Comparison of ENCODE assay signal across 11 cellular contexts in the genomic region with DNA sequence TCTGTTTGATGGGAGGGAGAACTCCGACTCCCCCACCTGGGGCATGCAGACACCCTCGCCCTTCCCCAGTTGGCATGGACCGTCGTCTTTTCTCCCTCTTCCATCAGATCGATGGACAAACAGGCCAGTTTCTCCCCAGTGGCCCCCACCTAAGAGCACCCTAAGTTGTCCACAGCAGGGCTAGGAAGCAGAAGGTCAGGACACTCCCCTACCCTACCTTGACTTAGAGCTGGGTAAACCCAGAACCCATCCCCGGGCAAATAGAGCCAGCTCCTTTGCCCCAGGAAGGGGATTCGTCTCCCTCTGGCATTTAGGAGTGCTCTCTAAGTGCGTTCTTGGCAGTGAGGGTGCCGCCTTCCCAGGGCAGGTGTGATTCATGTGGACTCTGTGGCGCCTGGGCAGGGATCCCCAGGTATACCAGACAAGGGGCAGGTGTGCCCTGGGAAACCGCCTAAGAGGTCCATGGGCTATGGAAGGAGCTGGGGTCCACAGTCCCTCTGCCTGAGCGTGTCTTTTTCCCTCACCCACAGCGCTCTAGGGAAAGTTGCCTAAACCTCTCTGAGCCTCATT. TPM values are rescaled to one million over a fixed set of nuclear protein-coding genes. Genes with fewer than 3 reads are reported as not detected.
DNase-seq lines count a peak whose midpoint lies in the region; ATAC-seq and TF ChIP-seq lines count a peak whose summit lies in the region.
"Had no signal": no experiment of that assay in that cellular context is flagged by ENCODE, and none has a peak within 500 bp of the region (broad histone marks: within the 10 kb centered on the region; RNA-seq: fewer than 3 reads in every experiment).

No MANE protein-coding gene starts in this region.

- peak overlapping the region; percentile 66 for H3K27ac Mint-ChIP-seq in CD8-positive, alpha-beta T cell
- no peak overlapping the region for H3K27ac Mint-ChIP-seq in GM23338
- peak overlapping the region; percentile 79 for H3K27ac Mint-ChIP-seq in activated T-helper 1 cell treated with anti-CD3 and anti-CD28 coated beads, Interleukin-12 subunit alpha, Interleukin-12 subunit beta, Interleukin-2, Interleukin-4 antibody, amounts not matched to agents 30 ng/mL and 10 ng/mL and 1 ng/mL, durations not matched to agents 14 hours and 24 hours and 36 hours
- H3K27ac Mint-ChIP-seq in naive thymus-derived CD4-positive, alpha-beta T cell, result peak overlapping the region in 5 of 9 donors; percentile 30 to 79 (median 45)

- no peaks in the 10 kb centered on the region for H3K9me2 ChIP-seq in GM23338 (ENCODE audit: insufficient read depth)

- H3K79me2 ChIP-seq in GM23338 (replicated peaks; ENCODE audit: insufficient read depth), result no peaks in the 10 kb centered on the region

- no peaks in the 10 kb centered on the region for H3K27me3 Mint-ChIP-seq in CD8-positive, alpha-beta T cell (ENCODE audit: low read depth)
- H3K27me3 Mint-ChIP-seq in GM23338 (ENCODE audit: insufficient read depth, low read depth, poor library complexity), result peaks cover 77% of the 10 kb centered on the region
- no peaks in the 10 kb centered on the region for H3K27me3 Mint-ChIP-seq in activated T-helper 1 cell treated with anti-CD3 and anti-CD28 coated beads, Interleukin-12 subunit alpha, Interleukin-12 subunit beta, Interleukin-2, Interleukin-4 antibody, amounts not matched to agents 30 ng/mL and 10 ng/mL and 1 ng/mL, durations not matched to agents 14 hours and 24 hours and 36 hours (ENCODE audit: insufficient read depth)
- no peaks in the 10 kb centered on the region for H3K27me3 Mint-ChIP-seq in naive thymus-derived CD4-positive, alpha-beta T cell

- POLR2A ChIA-PET in CD8-positive, alpha-beta T cell (lab: Charles Lee), result interaction anchor here (0.7 to 1.4 kb wide), 5 partner anchors 19 to 169 kb away, joined by 3 to 5 read pairs (median 4); no protein-coding TSS in a partner anchor
- POLR2A ChIA-PET in naive thymus-derived CD4-positive, alpha-beta T cell (lab: Charles Lee), result interaction anchor here (0.9 to 1.6 kb wide), 6 partner anchors 19 to 104 kb away, joined by 3 to 6 read pairs (median 4); no protein-coding TSS in a partner anchor

- H4K20me1 ChIP-seq in GM23338 (replicated peaks; ENCODE audit: insufficient read depth), result no peaks in the 10 kb centered on the region

- no peaks in the 10 kb centered on the region for H3K9me3 Mint-ChIP-seq in CD8-positive, alpha-beta T cell
- H3K9me3 Mint-ChIP-seq in GM23338, result peaks cover 7% of the 10 kb centered on the region; the same call in 1 of the 3 replicates
- H3K9me3 Mint-ChIP-seq in activated T-helper 1 cell treated with anti-CD3 and anti-CD28 coated beads, Interleukin-12 subunit alpha, Interleukin-12 subunit beta, Interleukin-2, Interleukin-4 antibody, amounts not matched to agents 30 ng/mL and 10 ng/mL and 1 ng/mL, durations not matched to agents 14 hours and 24 hours and 36 hours, result no peaks in the 10 kb centered on the region
- peaks cover 0 to 2% (median 0%) of the 10 kb centered on the region in 11 donors for H3K9me3 Mint-ChIP-seq in naive thymus-derived CD4-positive, alpha-beta T cell

- H2AFZ ChIP-seq in GM23338, result peak overlapping the region; percentile 66; the same call in 1 of the 2 replicates

- intact Hi-C loops in CD8-positive, alpha-beta T cell (cut with DNase I, micrococcal nuclease), result loop anchor here (1.0 to 10.0 kb wide), 6 partner anchors 58 to 272 kb away; no protein-coding TSS in a partner anchor
- intact Hi-C loops in activated T-helper 1 cell treated with anti-CD3 and anti-CD28 coated beads, Interleukin-12 subunit alpha, Interleukin-12 subunit beta, Interleukin-2, Interleukin-4 antibody, amounts not matched to agents 30 ng/mL and 10 ng/mL and 1 ng/mL, durations not matched to agents 14 hours and 24 hours and 36 hours (cut with micrococcal nuclease), result loop anchor here (1.0 to 2.0 kb wide), 3 partner anchors 58 to 168 kb away; no protein-coding TSS in a partner anchor
- intact Hi-C loops in naive thymus-derived CD4-positive, alpha-beta T cell (cut with micrococcal nuclease), result loop anchor here (1.0 to 2.0 kb wide), 5 partner anchors 20 to 168 kb away; no protein-coding TSS in a partner anchor

- H3K36me3 ChIP-seq in CD8-positive, alpha-beta T cell (ENCODE audit: insufficient read depth, low read length), result peaks cover 3% of the 10 kb centered on the region
- H3K36me3 ChIP-seq in GM23338 (ENCODE audit: insufficient read depth), result no peaks in the 10 kb centered on the region
- peaks cover 0 to 10% (median 0%) of the 10 kb centered on the region in 3 experiments for H3K36me3 ChIP-seq in naive thymus-derived CD4-positive, alpha-beta T cell (ENCODE audit: control insufficient read depth in 2 of 3, insufficient read depth in 3 of 3, low read length in 3 of 3)
- H3K36me3 ChIP-seq: heart left ventricle, WERI-Rb-1 had no signal

- CTCF ChIA-PET in CD8-positive, alpha-beta T cell (lab: Charles Lee), result interaction anchor here (0.6 to 14.6 kb wide), 43 partner anchors 8 to 269 kb away, joined by 3 to 111 read pairs (median 4); no protein-coding TSS in a partner anchor
- CTCF ChIA-PET in naive thymus-derived CD4-positive, alpha-beta T cell (lab: Charles Lee), result interaction anchor here (0.5 to 14.1 kb wide), 15 partner anchors 10 to 170 kb away, joined by 3 to 135 read pairs (median 4); no protein-coding TSS in a partner anchor

- no peaks in the 10 kb centered on the region for H3K9me3 ChIP-seq in CD8-positive, alpha-beta T cell (ENCODE audit: low read length)
- no peaks in the 10 kb centered on the region for H3K9me3 ChIP-seq in naive thymus-derived CD4-positive, alpha-beta T cell (ENCODE audit: control insufficient read depth in 2 of 3, low read length in 3 of 3)
- H3K9me3 ChIP-seq: heart left ventricle had no signal

- no peak for TF ChIP-seq CTCF in CD8-positive, alpha-beta T cell (IDR thresholded peaks at IDR 0.05)
- TF ChIP-seq CTCF in GM23338 (conservative IDR thresholded peaks at IDR 0.05; ENCODE audit: low read depth in 2 of 2), result no peak

- no peaks in the 10 kb centered on the region for H3K27me3 ChIP-seq in CD8-positive, alpha-beta T cell (ENCODE audit: insufficient read depth, low read length)
- H3K27me3 ChIP-seq in GM23338 (ENCODE audit: insufficient read depth), result peaks cover 84% of the 10 kb centered on the region
- H3K27me3 ChIP-seq in naive thymus-derived CD4-positive, alpha-beta T cell (ENCODE audit: control insufficient read depth in 2 of 2, insufficient read depth in 2 of 2, low read length in 2 of 2), result no peaks in the 10 kb centered on the region

- ATAC-seq in CD8-positive, alpha-beta T cell, result no peak
- ATAC-seq in GM23338 (no peak), HG03432 (IDR thresholded peaks at IDR 0.05; ENCODE audit: unreplicated experiment) (no peak), HG03135 (IDR thresholded peaks at IDR 0.05; ENCODE audit: unreplicated experiment) (no peak)
- no peak for ATAC-seq in naive thymus-derived CD4-positive, alpha-beta T cell

- H3K4me2 ChIP-seq in GM23338, result peak overlapping the region; percentile 84

- H3F3A ChIP-seq in GM23338 (replicated peaks; ENCODE audit: low read depth), result peaks cover 13% of the 10 kb centered on the region; the same call in 1 of the 2 replicates

- peaks cover 33% of the 10 kb centered on the region for H3K4me1 Mint-ChIP-seq in CD8-positive, alpha-beta T cell (ENCODE audit: low read depth)
- H3K4me1 Mint-ChIP-seq in GM23338, result peaks cover 47% of the 10 kb centered on the region
- peaks cover 64% of the 10 kb centered on the region for H3K4me1 Mint-ChIP-seq in activated T-helper 1 cell treated with anti-CD3 and anti-CD28 coated beads, Interleukin-12 subunit alpha, Interleukin-12 subunit beta, Interleukin-2, Interleukin-4 antibody, amounts not matched to agents 30 ng/mL and 10 ng/mL and 1 ng/mL, durations not matched to agents 14 hours and 24 hours and 36 hours (ENCODE audit: low read depth)
- H3K4me1 Mint-ChIP-seq in naive thymus-derived CD4-positive, alpha-beta T cell, result peaks cover 12 to 61% (median 29%) of the 10 kb centered on the region in 7 donors

- peaks cover 26% of the 10 kb centered on the region for H3K4me1 ChIP-seq in CD8-positive, alpha-beta T cell (ENCODE audit: insufficient read depth, low read length)
- H3K4me1 ChIP-seq in GM23338 (ENCODE audit: insufficient read depth), result peaks cover 49% of the 10 kb centered on the region
- peaks cover 20% of the 10 kb centered on the region in 2 donors for H3K4me1 ChIP-seq in naive thymus-derived CD4-positive, alpha-beta T cell (ENCODE audit: control insufficient read depth in 2 of 2, insufficient read depth in 2 of 2, low read length in 2 of 2)

- DNase-seq in CD8-positive, alpha-beta T cell, result no peak
- no peak for DNase-seq in GM23338 (ENCODE audit: low spot score)
- DNase-seq in activated T-helper 1 cell treated with anti-CD3 and anti-CD28 coated beads, Interleukin-12 subunit alpha, Interleukin-12 subunit beta, Interleukin-2, Interleukin-4 antibody, amounts not matched to agents 30 ng/mL and 10 ng/mL and 1 ng/mL, durations not matched to agents 14 hours and 24 hours and 36 hours (ENCODE audit: low spot score), result no peak
- no peak for DNase-seq in naive thymus-derived CD4-positive, alpha-beta T cell
- no peak for DNase-seq in COLO829 (ENCODE audit: low spot score)
- DNase-seq in AG20443 (ENCODE audit: low spot score), result no peak
- DNase-seq: amniotic stem cell had no signal

- H3K27ac ChIP-seq in CD8-positive, alpha-beta T cell (ENCODE audit: low read depth, low read length), result no peak overlapping the region
- no peak overlapping the region for H3K27ac ChIP-seq in GM23338 (ENCODE audit: low read depth)
- H3K27ac ChIP-seq in naive thymus-derived CD4-positive, alpha-beta T cell (ENCODE audit: low read depth, low read length), result no peak overlapping the region
- H3K27ac ChIP-seq: heart left ventricle, WERI-Rb-1 had no signal

- H3K4me3 ChIP-seq in CD8-positive, alpha-beta T cell (ENCODE audit: low read depth, low read length), result no peak overlapping the region
- H3K4me3 ChIP-seq in GM23338, result peak overlapping the region; percentile 47
- H3K4me3 ChIP-seq in naive thymus-derived CD4-positive, alpha-beta T cell (ENCODE audit: low read length), result no peak overlapping the region

- H3K4me3 Mint-ChIP-seq in CD8-positive, alpha-beta T cell, result peak overlapping the region; percentile 51
- H3K4me3 Mint-ChIP-seq in GM23338, result peak overlapping the region; percentile 65
- peak overlapping the region; percentile 66 for H3K4me3 Mint-ChIP-seq in activated T-helper 1 cell treated with anti-CD3 and anti-CD28 coated beads, Interleukin-12 subunit alpha, Interleukin-12 subunit beta, Interleukin-2, Interleukin-4 antibody, amounts not matched to agents 30 ng/mL and 10 ng/mL and 1 ng/mL, durations not matched to agents 14 hours and 24 hours and 36 hours
- H3K4me3 Mint-ChIP-seq in naive thymus-derived CD4-positive, alpha-beta T cell, result peak overlapping the region; percentile 25 to 75 (median 55)

- H3K36me3 Mint-ChIP-seq in CD8-positive, alpha-beta T cell, result peaks cover 23% of the 10 kb centered on the region
- no peaks in the 10 kb centered on the region for H3K36me3 Mint-ChIP-seq in GM23338 (ENCODE audit: low read depth)
- H3K36me3 Mint-ChIP-seq in activated T-helper 1 cell treated with anti-CD3 and anti-CD28 coated beads, Interleukin-12 subunit alpha, Interleukin-12 subunit beta, Interleukin-2, Interleukin-4 antibody, amounts not matched to agents 30 ng/mL and 10 ng/mL and 1 ng/mL, durations not matched to agents 14 hours and 24 hours and 36 hours (ENCODE audit: low read depth), result peaks cover 41% of the 10 kb centered on the region
- peaks cover 0 to 11% (median 1%) of the 10 kb centered on the region in 5 donors for H3K36me3 Mint-ChIP-seq in naive thymus-derived CD4-positive, alpha-beta T cell

RNA-seq across cellular contexts. Expression of a gene that starts 2.7 kb away (rescaled TPM):
- 100 to 1,000 TPM; 423 to 424 TPM for total RNA-seq in CD8-positive, alpha-beta T cell
- 0.12 and 0.73 TPM in 2 replicates for total RNA-seq in GM23338 (2014; rRNA removed; shearing (Covaris generic))
- polyA plus RNA-seq in GM23338 (2016; fragmentation: Nextera tagmentation; extraction: Ambion mirVana), result 0.23 and 0.26 TPM in 2 replicates
- 133 and 140 TPM in 2 replicates for total RNA-seq in activated T-helper 1 cell treated with anti-CD3 and anti-CD28 coated beads, Interleukin-12 subunit alpha, Interleukin-12 subunit beta, Interleukin-2, Interleukin-4 antibody, amounts not matched to agents 30 ng/mL and 10 ng/mL and 1 ng/mL, durations not matched to agents 14 hours and 24 hours and 36 hours
- 100 to 1,000 TPM in 2 of 5 experiments, 10 to 100 TPM in 3; 71.4 to 135 (median 96.9) TPM for total RNA-seq in naive thymus-derived CD4-positive, alpha-beta T cell
- 10 to 100 TPM; 14.2 to 25.8 TPM for polyA plus RNA-seq in naive thymus-derived CD4-positive, alpha-beta T cell

Comparison
In these comparisons a context has a peak if more than half of its experiments do, and no peak if none do; other contexts are left out.
1. RNA of a gene that starts 2.7 kb away (total RNA-seq): 423 to 424 TPM in CD8-positive, alpha-beta T cell, 133 to 140 TPM in activated T-helper 1 cell treated with anti-CD3 and anti-CD28 coated beads, Interleukin-12 subunit alpha, Interleukin-12 subunit beta, Interleukin-2, Interleukin-4 antibody, amounts not matched to agents 30 ng/mL and 10 ng/mL and 1 ng/mL, durations not matched to agents 14 hours and 24 hours and 36 hours and 71.4 to 135 TPM in naive thymus-derived CD4-positive, alpha-beta T cell; 0.12 to 0.73 TPM in GM23338; every median in the first group is over 10 times any median in the second.
2. Peak in every context shown above with its lines, with median percentiles within 50 percentile points of each other: H3K4me3 Mint-ChIP-seq.